Comparison of ENCODE assay signal across 1 cellular context in genomic region chr19:9435279-9436268, GRCh38.
TF ChIP-seq lines count a peak whose summit lies in the region.

TSS of gene ZNF266 (minus strand) at chr19:9435573. CDS start at chr19:9420089, 15,484 bp downstream.

TF ChIP-seq in GM12878, 131 proteins besides CTCF, POLR2A, EP300 and RAD21 (continued from another document):
- TF ChIP-seq ELK1 (IDR thresholded peaks at IDR 0.05; ENCODE audit: low read depth, low read length) (peak; percentile 61; the same call in 1 of the 2 replicates), YY1 (IDR thresholded peaks at IDR 0.05; ENCODE audit: low read depth, low read length) (0 out of 2 replicates have a peak, but pooled peaks have one; percentile 9), CREB1 (IDR thresholded peaks at IDR 0.05; ENCODE audit: low read depth) (peak; percentile 97), SMAD1 (IDR thresholded peaks at IDR 0.05; ENCODE audit: low read depth, partially characterized antibody) (peak; percentile 18), MXI1 (IDR thresholded peaks at IDR 0.05; ENCODE audit: low read depth, low read length) (peak; percentile 49), MTA3 (IDR thresholded peaks at IDR 0.05; ENCODE audit: borderline replicate concordance, low read length) (no peak), TARDBP (IDR thresholded peaks at IDR 0.05; ENCODE audit: borderline replicate concordance) (0 out of 2 replicates have a peak, but pooled peaks have one; percentile 60), CHD2 (IDR thresholded peaks at IDR 0.05; ENCODE audit: borderline replicate concordance, low read depth, low read length) (peak; percentile 52; the same call in 1 of the 2 replicates), ZSCAN29 (IDR thresholded peaks at IDR 0.05) (no peak), E2F4 (IDR thresholded peaks at IDR 0.05; ENCODE audit: low read depth, low read length) (peak; percentile 81), ASH2L (IDR thresholded peaks at IDR 0.05; ENCODE audit: borderline replicate concordance, low read depth) (peak; percentile 95), SKIL (IDR thresholded peaks at IDR 0.05; ENCODE audit: low read depth, poor library complexity, severe bottlenecking) (peak; percentile 36)
TF ChIP-seq in GM12878: peak in this region for 47.
